ENCODE assay signal across 20 cellular contexts in the genomic region with DNA sequence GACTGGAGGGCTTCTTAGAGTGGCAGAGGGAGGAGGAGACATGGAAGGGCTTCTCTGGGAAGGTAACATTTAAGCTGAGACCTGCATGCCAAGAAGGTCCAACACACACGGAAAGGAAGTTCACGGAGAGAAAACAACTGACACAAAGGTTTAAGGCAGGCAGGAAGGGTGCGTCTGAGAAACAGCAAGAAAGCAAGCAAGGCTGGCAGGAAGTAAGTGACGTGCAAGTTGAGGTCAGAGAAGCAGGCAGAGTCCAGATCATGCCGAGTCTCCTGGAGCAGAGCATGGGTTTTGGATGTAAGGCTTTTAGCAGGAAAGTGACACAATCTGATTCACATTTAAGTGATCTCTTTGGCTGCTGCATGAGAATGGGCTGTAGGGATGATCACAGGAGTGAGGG.
DNase-seq lines count a peak whose midpoint lies in the region; ATAC-seq, FAIRE-seq and TF ChIP-seq lines count a peak whose summit lies in the region.
"Had no signal": no experiment of that assay in that cellular context is flagged by ENCODE, and none has a peak within 500 bp of the region (broad histone marks: within the 10 kb centered on the region; RNA-seq: fewer than 3 reads in every experiment).

No MANE protein-coding gene starts in this region.

- POLR2A ChIA-PET in CD4-positive, alpha-beta T cell (lab: Charles Lee): interaction anchor here (1.7 kb wide), 1 partner anchor 8 kb away, joined by 5 read pairs; no protein-coding TSS in a partner anchor
- POLR2A ChIA-PET in activated CD4-positive, alpha-beta memory T cell treated with anti-CD3 and anti-CD28 coated beads for 36 hours (lab: Charles Lee): no interaction called here
- POLR2A ChIA-PET in endothelial cell of umbilical vein (lab: Charles Lee): no interaction called here
- POLR2A ChIA-PET in CD8-positive, alpha-beta T cell (lab: Charles Lee): no interaction called here

- peaks cover 11% of the 10 kb centered on the region for H3K4me1 Mint-ChIP-seq in activated CD4-positive, alpha-beta T cell treated with anti-CD3 and anti-CD28 coated beads, Interleukin-2, amount 10 ng/mL, durations not matched to agents 24 days and 14 days
- peaks cover 48% of the 10 kb centered on the region for H3K4me1 Mint-ChIP-seq in CD4-positive, alpha-beta T cell (ENCODE audit: low read depth)
- H3K4me1 Mint-ChIP-seq in activated CD4-positive, alpha-beta memory T cell treated with anti-CD3 and anti-CD28 coated beads for 36 hours (ENCODE audit: low read depth): peaks cover 32% of the 10 kb centered on the region
- H3K4me1 Mint-ChIP-seq in endodermal cell: no peaks in the 10 kb centered on the region
- peaks cover 10% of the 10 kb centered on the region for H3K4me1 Mint-ChIP-seq in CD8-positive, alpha-beta T cell (ENCODE audit: low read depth)

- H3K4me1 ChIP-seq in endothelial cell of umbilical vein (ENCODE audit: control insufficient read depth, extremely low read depth, insufficient read depth, low read length) (no peaks in the 10 kb centered on the region), endodermal cell (ENCODE audit: control insufficient read depth, insufficient read depth, low read length) (no peaks in the 10 kb centered on the region), ascending aorta (no peaks in the 10 kb centered on the region)
- peaks cover 6% of the 10 kb centered on the region for H3K4me1 ChIP-seq in CD8-positive, alpha-beta T cell (ENCODE audit: insufficient read depth, low read length)

- peaks cover 6% of the 10 kb centered on the region for H3K36me3 Mint-ChIP-seq in activated CD4-positive, alpha-beta T cell treated with anti-CD3 and anti-CD28 coated beads, Interleukin-2, amount 10 ng/mL, durations not matched to agents 24 days and 14 days (ENCODE audit: low read depth)
- H3K36me3 Mint-ChIP-seq in CD4-positive, alpha-beta T cell (ENCODE audit: low read depth): peaks cover 20% of the 10 kb centered on the region
- H3K36me3 Mint-ChIP-seq in activated CD4-positive, alpha-beta memory T cell treated with anti-CD3 and anti-CD28 coated beads for 36 hours: peaks cover 10% of the 10 kb centered on the region
- H3K36me3 Mint-ChIP-seq in endodermal cell (ENCODE audit: low read depth): peaks cover 25% of the 10 kb centered on the region
- no peaks in the 10 kb centered on the region for H3K36me3 Mint-ChIP-seq in CD8-positive, alpha-beta T cell

- H3K9ac ChIP-seq in endothelial cell of umbilical vein (replicated peaks; ENCODE audit: extremely low read depth, insufficient read depth, low read length) (no peak overlapping the region), endodermal cell (ENCODE audit: extremely low read depth, low read length, poor library complexity, severe bottlenecking) (no peak overlapping the region)
- H3K9ac ChIP-seq: neural progenitor cell had no signal

- H3K9me1 ChIP-seq in endothelial cell of umbilical vein (replicated peaks; ENCODE audit: control insufficient read depth, extremely low read depth, insufficient read depth, low read length): no peaks in the 10 kb centered on the region

- peaks cover 18% of the 10 kb centered on the region for H3K9me3 ChIP-seq in CD4-positive, alpha-beta T cell (ENCODE audit: control insufficient read depth, low read length)
- no peaks in the 10 kb centered on the region for H3K9me3 ChIP-seq in endothelial cell of umbilical vein (replicated peaks; ENCODE audit: control insufficient read depth, insufficient read depth, low read length)
- no peaks in the 10 kb centered on the region for H3K9me3 ChIP-seq in endodermal cell (ENCODE audit: control insufficient read depth, low read length)
- H3K9me3 ChIP-seq in CD8-positive, alpha-beta T cell (ENCODE audit: low read length): no peaks in the 10 kb centered on the region
- H3K9me3 ChIP-seq in ascending aorta: no peaks in the 10 kb centered on the region

- no peaks in the 10 kb centered on the region for H3K79me2 ChIP-seq in endothelial cell of umbilical vein (ENCODE audit: control insufficient read depth, insufficient read depth, low read length)

- peak overlapping the region; percentile 32 for H2AFZ ChIP-seq in endothelial cell of umbilical vein (ENCODE audit: low read depth, low read length)
- H2AFZ ChIP-seq: neural progenitor cell had no signal

- no peak overlapping the region for H3K27ac Mint-ChIP-seq in activated CD4-positive, alpha-beta T cell treated with anti-CD3 and anti-CD28 coated beads, Interleukin-2, amount 10 ng/mL, durations not matched to agents 24 days and 14 days
- peak overlapping the region; percentile 78 for H3K27ac Mint-ChIP-seq in CD4-positive, alpha-beta T cell
- peak overlapping the region; percentile 6 for H3K27ac Mint-ChIP-seq in activated CD4-positive, alpha-beta memory T cell treated with anti-CD3 and anti-CD28 coated beads for 36 hours
- H3K27ac Mint-ChIP-seq in endodermal cell: no peak overlapping the region
- no peak overlapping the region for H3K27ac Mint-ChIP-seq in CD8-positive, alpha-beta T cell
- H3K27ac Mint-ChIP-seq: neural progenitor cell had no signal

- no peak for TF ChIP-seq CTCF in CD4-positive, alpha-beta T cell (IDR thresholded peaks at IDR 0.05)
- no peak for TF ChIP-seq CTCF in endothelial cell of umbilical vein (IDR thresholded peaks at IDR 0.05; ENCODE audit: extremely low read depth in 1 of 2, insufficient read depth in 1 of 2, low read depth in 1 of 2, low read length in 2 of 2)
- no peak for TF ChIP-seq CTCF in endodermal cell (conservative IDR thresholded peaks at IDR 0.05)
- TF ChIP-seq CTCF in CD8-positive, alpha-beta T cell (IDR thresholded peaks at IDR 0.05): no peak
- TF ChIP-seq CTCF in ascending aorta (IDR thresholded peaks at IDR 0.05): no peak

- no peak for TF ChIP-seq POLR2A in endothelial cell of umbilical vein (IDR thresholded peaks at IDR 0.05; ENCODE audit: low read depth, low read length)

- no peaks in the 10 kb centered on the region for H3K27me3 ChIP-seq in CD4-positive, alpha-beta T cell (ENCODE audit: control insufficient read depth, insufficient read depth, low read length)
- H3K27me3 ChIP-seq in endothelial cell of umbilical vein (ENCODE audit: control insufficient read depth in 2 of 2, insufficient read depth in 2 of 2, low read length in 2 of 2) (no peaks in the 10 kb centered on the region), endodermal cell (ENCODE audit: control insufficient read depth, insufficient read depth, low read length, poor library complexity, severe bottlenecking) (no peaks in the 10 kb centered on the region), ascending aorta (no peaks in the 10 kb centered on the region)
- H3K27me3 ChIP-seq in CD8-positive, alpha-beta T cell (ENCODE audit: insufficient read depth, low read length): no peaks in the 10 kb centered on the region
- H3K27me3 ChIP-seq: neural progenitor cell had no signal

- no TSS peak for BruUV-seq in endothelial cell of umbilical vein (replicated peaks; lab: Mats Ljungman, UMichigan)

- intact Hi-C loops in activated CD4-positive, alpha-beta T cell treated with anti-CD3 and anti-CD28 coated beads, Interleukin-2, amount 10 ng/mL, durations not matched to agents 24 days and 14 days (cut with micrococcal nuclease): no loop called here
- intact Hi-C loops in CD4-positive, alpha-beta T cell (cut with DNase I, micrococcal nuclease): loop anchor here in 1 of 2 experiments (5.0 kb wide), 1 partner anchor 62 kb away; a partner anchor contains a TSS
- intact Hi-C loops in activated CD4-positive, alpha-beta memory T cell treated with anti-CD3 and anti-CD28 coated beads for 36 hours (cut with micrococcal nuclease): no loop called here
- intact Hi-C loops in endothelial cell of umbilical vein (cut with micrococcal nuclease) (no loop called here), ascending aorta (cut with DNase I) (no loop called here)
- intact Hi-C loops in CD8-positive, alpha-beta T cell (cut with DNase I, micrococcal nuclease): no loop called here

- CTCF ChIA-PET in CD4-positive, alpha-beta T cell (lab: Charles Lee): no interaction called here
- CTCF ChIA-PET in activated CD4-positive, alpha-beta memory T cell treated with anti-CD3 and anti-CD28 coated beads for 36 hours (lab: Charles Lee): interaction anchor here (2.0 kb wide), 1 partner anchor 177 kb away, joined by 5 read pairs; no protein-coding TSS in a partner anchor
- CTCF ChIA-PET in endothelial cell of umbilical vein (lab: Charles Lee): no interaction called here
- CTCF ChIA-PET in CD8-positive, alpha-beta T cell (lab: Charles Lee): no interaction called here

- no peaks in the 10 kb centered on the region for H3K27me3 Mint-ChIP-seq in activated CD4-positive, alpha-beta T cell treated with anti-CD3 and anti-CD28 coated beads, Interleukin-2, amount 10 ng/mL, durations not matched to agents 24 days and 14 days
- no peaks in the 10 kb centered on the region for H3K27me3 Mint-ChIP-seq in CD4-positive, alpha-beta T cell
- H3K27me3 Mint-ChIP-seq in activated CD4-positive, alpha-beta memory T cell treated with anti-CD3 and anti-CD28 coated beads for 36 hours: no peaks in the 10 kb centered on the region
- no peaks in the 10 kb centered on the region for H3K27me3 Mint-ChIP-seq in endodermal cell (ENCODE audit: insufficient read depth)
- peaks cover 8% of the 10 kb centered on the region for H3K27me3 Mint-ChIP-seq in CD8-positive, alpha-beta T cell (ENCODE audit: low read depth)

- peak; percentile 93 for ATAC-seq in CD4-positive, alpha-beta T cell (ENCODE audit: poor library complexity)
- ATAC-seq in CD8-positive, alpha-beta T cell: no peak
- ATAC-seq: HCT116, PC-3 had no signal

- H3K9me3 Mint-ChIP-seq in activated CD4-positive, alpha-beta T cell treated with anti-CD3 and anti-CD28 coated beads, Interleukin-2, amount 10 ng/mL, durations not matched to agents 24 days and 14 days: peaks cover 5% of the 10 kb centered on the region
- H3K9me3 Mint-ChIP-seq in CD4-positive, alpha-beta T cell: peaks cover 11% of the 10 kb centered on the region
- H3K9me3 Mint-ChIP-seq in activated CD4-positive, alpha-beta memory T cell treated with anti-CD3 and anti-CD28 coated beads for 36 hours: peaks cover 19% of the 10 kb centered on the region
- H3K9me3 Mint-ChIP-seq in endodermal cell: peaks cover 6% of the 10 kb centered on the region
- peaks cover 2% of the 10 kb centered on the region for H3K9me3 Mint-ChIP-seq in CD8-positive, alpha-beta T cell

- peak; percentile 75 for FAIRE-seq in endothelial cell of umbilical vein (lab: Jason Lieb, UNC)
- FAIRE-seq: A204.1 had no signal

- H3K4me3 Mint-ChIP-seq in activated CD4-positive, alpha-beta T cell treated with anti-CD3 and anti-CD28 coated beads, Interleukin-2, amount 10 ng/mL, durations not matched to agents 24 days and 14 days: peak overlapping the region; percentile 17
- H3K4me3 Mint-ChIP-seq in CD4-positive, alpha-beta T cell: peak overlapping the region; percentile 8
- no peak overlapping the region for H3K4me3 Mint-ChIP-seq in activated CD4-positive, alpha-beta memory T cell treated with anti-CD3 and anti-CD28 coated beads for 36 hours
- H3K4me3 Mint-ChIP-seq in endodermal cell: no peak overlapping the region
- no peak overlapping the region for H3K4me3 Mint-ChIP-seq in CD8-positive, alpha-beta T cell
- H3K4me3 Mint-ChIP-seq: neural progenitor cell had no signal

- H3K4me3 ChIP-seq in endothelial cell of umbilical vein (replicated peaks in 1 of 3; ENCODE audit: insufficient read depth in 1 of 3, low read depth in 1 of 3, low read length in 3 of 3) (no peak overlapping the region), endodermal cell (ENCODE audit: low read length) (no peak overlapping the region), ascending aorta (no peak overlapping the region)
- no peak overlapping the region for H3K4me3 ChIP-seq in CD8-positive, alpha-beta T cell (ENCODE audit: low read depth, low read length)
- H3K4me3 ChIP-seq: neural progenitor cell, SK-N-MC had no signal

- H4K20me1 ChIP-seq in endothelial cell of umbilical vein (replicated peaks; ENCODE audit: control insufficient read depth, extremely low read depth, insufficient read depth, low read length): no peaks in the 10 kb centered on the region

- peak; percentile 76 for DNase-seq in activated CD4-positive, alpha-beta T cell treated with anti-CD3 and anti-CD28 coated beads, Interleukin-2, amount 10 ng/mL, durations not matched to agents 24 days and 14 days
- no peak for DNase-seq in activated CD4-positive, alpha-beta T cell treated with anti-CD3 and anti-CD28 coated beads, Interleukin-2, amount 50 U/mL, for 4 hours
- DNase-seq in CD4-positive, alpha-beta T cell: peak in 3 of 10 experiments; percentile 5 to 45 (median 22)
- DNase-seq in activated CD4-positive, alpha-beta memory T cell treated with anti-CD3 and anti-CD28 coated beads for 36 hours: peak; percentile 47
- DNase-seq in endothelial cell of umbilical vein (ENCODE audit: low read depth, low spot score) (peak; percentile 33), endodermal cell (no peak), ascending aorta (ENCODE audit: low spot score in 2 of 2) (no peak)
- DNase-seq in CD8-positive, alpha-beta T cell: no peak
- DNase-seq: C1 segment of cervical spinal cord, caudate nucleus, DMS79 treated with DMSO at 0.1 percent for 48 hours, hippocampal formation, Kasumi-1, mesendoderm, NCI-H1092 treated with DMSO at 0.1 percent for 48 hours, PC-3 had no signal

- dilution Hi-C loops in endothelial cell of umbilical vein (cut with MboI; ENCODE audit: extremely low pct_ligation_motif_present, low sequenced_read_pairs): no loop called here

- H3K4me2 ChIP-seq in endothelial cell of umbilical vein (ENCODE audit: insufficient read depth, low read length): no peak overlapping the region
- H3K4me2 ChIP-seq: neural progenitor cell had no signal

- H3K36me3 ChIP-seq in endothelial cell of umbilical vein (ENCODE audit: control insufficient read depth in 2 of 2, extremely low read depth in 1 of 2, insufficient read depth in 2 of 2, low read length in 2 of 2): no peaks in the 10 kb centered on the region
- peaks cover 11% of the 10 kb centered on the region for H3K36me3 ChIP-seq in endodermal cell (ENCODE audit: control insufficient read depth, insufficient read depth, low read length)
- no peaks in the 10 kb centered on the region for H3K36me3 ChIP-seq in CD8-positive, alpha-beta T cell (ENCODE audit: insufficient read depth, low read length)
- peaks cover 4 to 10% of the 10 kb centered on the region in 2 donors for H3K36me3 ChIP-seq in ascending aorta
- H3K36me3 ChIP-seq: neural progenitor cell had no signal

- H3K27ac ChIP-seq in CD4-positive, alpha-beta T cell (ENCODE audit: low read depth, low read length): peak overlapping the region; percentile 1
- H3K27ac ChIP-seq in endothelial cell of umbilical vein (ENCODE audit: insufficient read depth, low read depth, low read length) (no peak overlapping the region), endodermal cell (ENCODE audit: low read depth, low read length) (no peak overlapping the region), ascending aorta (no peak overlapping the region)
- H3K27ac ChIP-seq in CD8-positive, alpha-beta T cell (ENCODE audit: low read depth, low read length): no peak overlapping the region
- H3K27ac ChIP-seq: neural progenitor cell, SK-N-MC had no signal

- WGBS in endodermal cell (ENCODE audit: insufficient coverage in 1 of 2, insufficient read length in 1 of 2), 2 experiments: 94 to 98% methylated on average over 5 of the region's 5 CpGs

Comparison
In these comparisons a context has a peak if more than half of its experiments do, and no peak if none do; other contexts are left out.
1. DNase-seq: peak in activated CD4-positive, alpha-beta T cell treated with anti-CD3 and anti-CD28 coated beads, Interleukin-2, amount 10 ng/mL, durations not matched to agents 24 days and 14 days (single experiment), activated CD4-positive, alpha-beta memory T cell treated with anti-CD3 and anti-CD28 coated beads for 36 hours (single experiment) and endothelial cell of umbilical vein (single experiment); none in activated CD4-positive, alpha-beta T cell treated with anti-CD3 and anti-CD28 coated beads, Interleukin-2, amount 50 U/mL, for 4 hours (0 of 2), endodermal cell (single experiment), CD8-positive, alpha-beta T cell (0 of 7) and ascending aorta (0 of 2).
2. H3K27ac Mint-ChIP-seq: peak in CD4-positive, alpha-beta T cell (single experiment) and activated CD4-positive, alpha-beta memory T cell treated with anti-CD3 and anti-CD28 coated beads for 36 hours (single experiment); none in activated CD4-positive, alpha-beta T cell treated with anti-CD3 and anti-CD28 coated beads, Interleukin-2, amount 10 ng/mL, durations not matched to agents 24 days and 14 days (single experiment), endodermal cell (single experiment) and CD8-positive, alpha-beta T cell (single experiment).
3. H3K4me3 Mint-ChIP-seq: peak in activated CD4-positive, alpha-beta T cell treated with anti-CD3 and anti-CD28 coated beads, Interleukin-2, amount 10 ng/mL, durations not matched to agents 24 days and 14 days (single experiment) and CD4-positive, alpha-beta T cell (single experiment); none in activated CD4-positive, alpha-beta memory T cell treated with anti-CD3 and anti-CD28 coated beads for 36 hours (single experiment), endodermal cell (single experiment) and CD8-positive, alpha-beta T cell (single experiment).